In the genomic region with DNA sequence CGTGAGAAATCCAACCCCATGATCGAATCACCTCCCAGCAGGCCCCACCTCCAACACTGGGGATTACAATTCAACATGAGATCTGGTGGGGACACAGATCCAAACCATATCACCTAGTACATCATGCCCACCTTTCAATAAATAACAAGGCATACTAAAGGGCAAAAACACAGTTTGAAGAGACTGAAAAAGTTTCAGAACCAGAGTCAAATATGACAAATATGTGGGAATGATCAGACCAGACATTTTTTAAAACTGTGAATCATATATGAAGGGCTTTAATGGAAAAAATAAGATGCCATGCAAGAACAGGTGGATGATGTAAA, we compare ENCODE assay signal across 27 cellular contexts.
DNase-seq lines count a peak whose midpoint lies in the region; ATAC-seq, FAIRE-seq and TF ChIP-seq lines count a peak whose summit lies in the region.
"Had no signal": no experiment of that assay in that cellular context is flagged by ENCODE, and none has a peak within 500 bp of the region (broad histone marks: within the 10 kb centered on the region; RNA-seq: fewer than 3 reads in every experiment).

No MANE protein-coding gene starts in this region.

- H3K9me3 ChIP-seq in cardiac muscle cell (ENCODE audit: low read depth): no peaks in the 10 kb centered on the region
- H3K9me3 ChIP-seq: gastroesophageal sphincter, Peyer's patch, testis, uterus had no signal

- DNase-seq in cardiac muscle cell (ENCODE audit: low read depth in 1 of 2, low spot score in 1 of 2) (no peak), Right ventricle myocardium superior (no peak), GM19239 (ENCODE audit: insufficient read length, low spot score) (no peak), GM20000 (ENCODE audit: low spot score) (no peak), foreskin keratinocyte (no peak)
- DNase-seq: Calu3; cerebellar nuclear complex; DMS79 treated with DMSO at 0.1 percent for 48 hours; dorsolateral prefrontal cortex; GOT3; NCI-H1105 treated with DMSO at 0.1 percent for 48 hours; NCI-H2029; NCI-H526 treated with DMSO at 0.1 percent for 48 hours; Peyer's patch; right cardiac atrium; stimulated activated CD4-positive, alpha-beta T cell treated with anti-CD3 and anti-CD28 coated beads, Interleukin-4, amount 100 ng/mL, for 1 hour; testis; uterus had no signal

- H3K27me3 ChIP-seq in cardiac muscle cell: no peaks in the 10 kb centered on the region
- no peaks in the 10 kb centered on the region for H3K27me3 ChIP-seq in foreskin keratinocyte
- H3K27me3 ChIP-seq: dorsolateral prefrontal cortex, gastroesophageal sphincter, hepatocyte, Peyer's patch, testis, uterus had no signal

- H3K9me3 Mint-ChIP-seq in activated T-helper 17 cell treated with anti-CD3 and anti-CD28 coated beads, Interleukin-2, amount 50 U/mL, for 72 hours: no peaks in the 10 kb centered on the region
- no peaks in the 10 kb centered on the region for H3K9me3 Mint-ChIP-seq in stimulated activated memory B cell treated with anti-CD40 and anti-IgM and Interleukin-4, amounts not matched to agents 10 μg/mL and 1 μg/mL and 100 μg/mL, for 72 hours

- H3K27ac Mint-ChIP-seq in activated T-helper 17 cell treated with anti-CD3 and anti-CD28 coated beads, Interleukin-2, amount 50 U/mL, for 72 hours: peak overlapping the region; percentile 60
- peak overlapping the region; percentile 69 for H3K27ac Mint-ChIP-seq in stimulated activated memory B cell treated with anti-CD40 and anti-IgM and Interleukin-4, amounts not matched to agents 10 μg/mL and 1 μg/mL and 100 μg/mL, for 72 hours

- no peaks in the 10 kb centered on the region for H3K27me3 Mint-ChIP-seq in activated T-helper 17 cell treated with anti-CD3 and anti-CD28 coated beads, Interleukin-2, amount 50 U/mL, for 72 hours
- no peaks in the 10 kb centered on the region for H3K27me3 Mint-ChIP-seq in stimulated activated memory B cell treated with anti-CD40 and anti-IgM and Interleukin-4, amounts not matched to agents 10 μg/mL and 1 μg/mL and 100 μg/mL, for 72 hours

- H3K4me1 Mint-ChIP-seq in activated T-helper 17 cell treated with anti-CD3 and anti-CD28 coated beads, Interleukin-2, amount 50 U/mL, for 72 hours: peaks cover 45% of the 10 kb centered on the region
- H3K4me1 Mint-ChIP-seq in stimulated activated memory B cell treated with anti-CD40 and anti-IgM and Interleukin-4, amounts not matched to agents 10 μg/mL and 1 μg/mL and 100 μg/mL, for 72 hours: peaks cover 39% of the 10 kb centered on the region

- TF ChIP-seq CTCF in cardiac muscle cell (IDR thresholded peaks at IDR 0.05; ENCODE audit: low read depth, low read length) (no peak), GM20000 (IDR thresholded peaks at IDR 0.05; ENCODE audit: extremely low read depth, missing control alignments) (no peak), foreskin keratinocyte (conservative IDR thresholded peaks at IDR 0.05) (no peak)

- intact Hi-C loops in Right ventricle myocardium superior (cut with DNase I): no loop called here

- H3K36me3 Mint-ChIP-seq in activated T-helper 17 cell treated with anti-CD3 and anti-CD28 coated beads, Interleukin-2, amount 50 U/mL, for 72 hours (ENCODE audit: low read depth): peaks cover 76% of the 10 kb centered on the region
- H3K36me3 Mint-ChIP-seq in stimulated activated memory B cell treated with anti-CD40 and anti-IgM and Interleukin-4, amounts not matched to agents 10 μg/mL and 1 μg/mL and 100 μg/mL, for 72 hours: peaks cover 51% of the 10 kb centered on the region

- H3K27ac ChIP-seq in cardiac muscle cell: peak overlapping the region; percentile 73
- H3K27ac ChIP-seq in foreskin keratinocyte: no peak overlapping the region
- H3K27ac ChIP-seq: C4-2B, dorsolateral prefrontal cortex, gastroesophageal sphincter, hepatocyte, parathyroid adenoma, testis, uterus had no signal

- H3K36me3 ChIP-seq in cardiac muscle cell: no peaks in the 10 kb centered on the region
- H3K36me3 ChIP-seq: gastroesophageal sphincter, Peyer's patch, uterus had no signal

- H3K4me1 ChIP-seq in cardiac muscle cell (ENCODE audit: low read depth) (peaks cover 13% of the 10 kb centered on the region), foreskin keratinocyte (no peaks in the 10 kb centered on the region)
- H3K4me1 ChIP-seq: parathyroid adenoma, Peyer's patch, testis, uterus had no signal

- no peak overlapping the region for H3K4me3 ChIP-seq in cardiac muscle cell
- H3K4me3 ChIP-seq: dorsolateral prefrontal cortex, gastroesophageal sphincter, hepatocyte, Peyer's patch, testis, uterus had no signal

- peak; percentile 53 for FAIRE-seq in GM19239 (lab: Jason Lieb, UNC)
- FAIRE-seq: TTC549 had no signal

- no peak for ATAC-seq in Right ventricle myocardium superior (ENCODE audit: poor library complexity)
- ATAC-seq in activated T-helper 17 cell treated with anti-CD3 and anti-CD28 coated beads, Interleukin-2, amount 50 U/mL, for 72 hours (replicated peaks): peak; percentile 31
- ATAC-seq in stimulated activated memory B cell treated with anti-CD40 and anti-IgM and Interleukin-4, amounts not matched to agents 10 μg/mL and 1 μg/mL and 100 μg/mL, for 72 hours: no peak
- ATAC-seq in GM18517 (IDR thresholded peaks at IDR 0.05; ENCODE audit: unreplicated experiment): no peak
- ATAC-seq in foreskin keratinocyte: no peak
- ATAC-seq: activated CD4-positive, CD25-positive, alpha-beta regulatory T cell treated with anti-CD3 and anti-CD28 coated beads, Interleukin-2, amount 50 U/mL, for 24 hours; gastroesophageal sphincter; right cardiac atrium had no signal

- no peak overlapping the region for H3K4me3 Mint-ChIP-seq in activated T-helper 17 cell treated with anti-CD3 and anti-CD28 coated beads, Interleukin-2, amount 50 U/mL, for 72 hours
- no peak overlapping the region for H3K4me3 Mint-ChIP-seq in stimulated activated memory B cell treated with anti-CD40 and anti-IgM and Interleukin-4, amounts not matched to agents 10 μg/mL and 1 μg/mL and 100 μg/mL, for 72 hours
